Comparison of ENCODE assay signal across 18 cellular contexts in the genomic region with DNA sequence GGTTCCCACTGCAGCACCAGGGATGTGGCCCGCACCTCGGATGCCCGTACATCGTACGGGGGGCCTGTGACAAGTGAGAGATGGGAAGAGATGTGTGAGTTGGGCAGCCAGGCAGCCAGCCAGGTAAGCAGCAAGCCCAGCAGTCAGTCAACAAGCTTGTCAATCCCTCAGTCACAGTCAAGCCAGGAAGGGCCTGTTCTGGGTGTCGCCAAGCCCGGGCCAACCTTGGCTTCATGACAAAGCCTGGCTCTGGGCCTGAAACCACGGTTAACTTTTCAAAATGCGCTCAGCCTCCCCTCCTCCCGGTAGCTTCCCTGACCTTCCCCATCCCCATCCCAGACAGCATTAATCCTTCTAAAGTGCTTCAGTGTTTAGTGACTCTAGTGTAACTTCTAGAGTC. TPM values are rescaled to one million over a fixed set of nuclear protein-coding genes. Genes with fewer than 3 reads are reported as not detected.
"Had no signal": no experiment of that assay in that cellular context is flagged by ENCODE, and none has a peak within 500 bp of the region (broad histone marks: within the 10 kb centered on the region; RNA-seq: fewer than 3 reads in every experiment).

No MANE protein-coding gene starts in this region.

- H3K27me3 ChIP-seq: ovary, stomach had no signal

- H3K27ac ChIP-seq: ovary, stomach, thoracic aorta had no signal

- H3K9me3 ChIP-seq: ovary, stomach, thoracic aorta had no signal

- DNase-seq: effector memory CD4-positive, alpha-beta T cell; immature natural killer cell; left colon; natural killer cell; nucleus accumbens; ovary; small intestine; stimulated activated CD4-positive, alpha-beta T cell treated with anti-CD3 and anti-CD28 coated beads, Interleukin-12 subunit alpha, Interleukin-12 subunit beta, amount 100 ng/mL, for 4 hours; stimulated activated naive CD4-positive, alpha-beta T cell; stomach; substantia nigra; trophoblast cell had no signal

- H3K4me3 ChIP-seq: ovary, stomach, thoracic aorta had no signal

- ATAC-seq: esophagus mucosa, left colon, natural killer cell, sciatic nerve had no signal

- H3K4me1 ChIP-seq: stomach had no signal

- H3K36me3 ChIP-seq: ovary, stomach, thoracic aorta had no signal

RNA-seq across cellular contexts. Expression of gene MYOM3, which starts 31.8 kb away (rescaled TPM):
- total RNA-seq: fibroblast of lung, frontal cortex, neural crest cell had no signal
- polyA plus RNA-seq: fibroblast of lung, immature natural killer cell had no signal
